23 cellular contexts compared by ENCODE assay signal in genomic region chr3:10932596-10932995, GRCh38. TPM values are rescaled to one million over a fixed set of nuclear protein-coding genes. Genes with fewer than 3 reads are reported as not detected.
"Had no signal": no experiment of that assay in that cellular context is flagged by ENCODE, and none has a peak within 500 bp of the region (broad histone marks: within the 10 kb centered on the region; RNA-seq: fewer than 3 reads in every experiment).

No MANE protein-coding gene starts in this region.

- H3K27ac ChIP-seq: pancreas, transverse colon, vagina had no signal

- H3K27me3 ChIP-seq: foreskin keratinocyte, pancreas, transverse colon, vagina had no signal

- H3K4me1 Mint-ChIP-seq: activated T-helper 17 cell treated with anti-CD3 and anti-CD28 coated beads, Interleukin-2, amount 50 U/mL, for 72 hours; naive thymus-derived CD8-positive, alpha-beta T cell; stimulated activated naive B cell treated with anti-CD40 and anti-IgM and Interleukin-4, amounts not matched to agents 10 μg/mL and 1 μg/mL and 100 μg/mL, for 72 hours had no signal

- H3K4me3 Mint-ChIP-seq: activated T-cell treated with anti-CD3 and anti-CD28 coated beads, Interleukin-2, amount 50 U/mL, for 24 hours; activated T-helper 17 cell treated with anti-CD3 and anti-CD28 coated beads, Interleukin-2, amount 50 U/mL, for 72 hours; mesothelial cell of epicardium; naive thymus-derived CD8-positive, alpha-beta T cell; stimulated activated naive B cell treated with anti-CD40 and anti-IgM and Interleukin-4, amounts not matched to agents 10 μg/mL and 1 μg/mL and 100 μg/mL, for 72 hours had no signal

- H3K4me1 ChIP-seq: pancreas, transverse colon had no signal

- H3K4me3 ChIP-seq: lung, pancreas, transverse colon, vagina had no signal

- H3K27ac Mint-ChIP-seq: activated T-cell treated with anti-CD3 and anti-CD28 coated beads, Interleukin-2, amount 50 U/mL, for 24 hours; activated T-helper 17 cell treated with anti-CD3 and anti-CD28 coated beads, Interleukin-2, amount 50 U/mL, for 72 hours; mesothelial cell of epicardium; stimulated activated naive B cell treated with anti-CD40 and anti-IgM and Interleukin-4, amounts not matched to agents 10 μg/mL and 1 μg/mL and 100 μg/mL, for 72 hours had no signal

- H3K9me3 ChIP-seq: pancreas, transverse colon, vagina had no signal

- DNase-seq: activated CD4-positive, alpha-beta T cell treated with anti-CD3 and anti-CD28 coated beads for 1 hour; activated naive CD4-positive, alpha-beta T cell treated with Interleukin-2 at 50 U/mL for 16 hours; activated T-cell treated with anti-CD3 and anti-CD28 coated beads, Interleukin-2, amount 50 U/mL, for 24 hours; amygdala; cerebellar nuclear complex; cortex of kidney; foreskin keratinocyte; small intestine; stimulated activated CD4-positive, alpha-beta T cell treated with anti-CD3 and anti-CD28 coated beads, Interleukin-15, amount 100 ng/mL, for 24 hours; stimulated activated naive B cell treated with anti-CD40 and anti-IgM and Interleukin-4, amounts not matched to agents 10 μg/mL and 1 μg/mL and 100 μg/mL, for 72 hours; T-helper 9 cell; transverse colon had no signal

- H3K36me3 Mint-ChIP-seq: mesothelial cell of epicardium; naive thymus-derived CD8-positive, alpha-beta T cell; stimulated activated naive B cell treated with anti-CD40 and anti-IgM and Interleukin-4, amounts not matched to agents 10 μg/mL and 1 μg/mL and 100 μg/mL, for 72 hours had no signal

- FAIRE-seq: bronchial epithelial cell, pancreas, small intestine had no signal

- H3K36me3 ChIP-seq: pancreas, transverse colon, vagina had no signal

- ATAC-seq: activated T-helper 17 cell treated with anti-CD3 and anti-CD28 coated beads, Interleukin-2, amount 50 U/mL, for 72 hours; naive thymus-derived CD8-positive, alpha-beta T cell; pancreas; stimulated activated naive B cell treated with anti-CD40 and anti-IgM and Interleukin-4, amounts not matched to agents 10 μg/mL and 1 μg/mL and 100 μg/mL, for 72 hours had no signal

- H3K27me3 Mint-ChIP-seq: activated T-helper 17 cell treated with anti-CD3 and anti-CD28 coated beads, Interleukin-2, amount 50 U/mL, for 72 hours had no signal

- H3K9me3 Mint-ChIP-seq: activated T-cell treated with anti-CD3 and anti-CD28 coated beads, Interleukin-2, amount 50 U/mL, for 24 hours; activated T-helper 17 cell treated with anti-CD3 and anti-CD28 coated beads, Interleukin-2, amount 50 U/mL, for 72 hours; mesothelial cell of epicardium; naive thymus-derived CD8-positive, alpha-beta T cell; stimulated activated naive B cell treated with anti-CD40 and anti-IgM and Interleukin-4, amounts not matched to agents 10 μg/mL and 1 μg/mL and 100 μg/mL, for 72 hours had no signal

RNA-seq across cellular contexts. Expression of gene SLC6A1, which starts 60.0 kb away (rescaled TPM):
- total RNA-seq: activated T-helper 17 cell treated with anti-CD3 and anti-CD28 coated beads, Interleukin-2, amount 50 U/mL, for 72 hours; bronchial epithelial cell; epithelial cell of proximal tubule; foreskin keratinocyte; glomerular endothelial cell; mesothelial cell of epicardium; naive thymus-derived CD8-positive, alpha-beta T cell; T-helper 1 cell treated with Interleukin-12 subunit alpha and Interleukin-12 subunit beta and Interleukin-4 antibody, amounts not matched to agents 30 ng/mL and 1 ng/mL, for 36 hours had no signal
- polyA plus RNA-seq: foreskin keratinocyte; keratinocyte; naive thymus-derived CD8-positive, alpha-beta T cell had no signal
